In genomic region chr1:248807067-248807737, GRCh38 we compare ENCODE assay signal across 8 cellular contexts. TPM values are rescaled to one million over a fixed set of nuclear protein-coding genes. Genes with fewer than 3 reads are reported as not detected.
A peak's percentile ranks its signal among the peaks of the same experiment; 100 is the strongest.
DNase-seq lines count a peak whose midpoint lies in the region; ATAC-seq and TF ChIP-seq lines count a peak whose summit lies in the region.

No MANE protein-coding gene starts in this region.

- peaks cover 4% of the 10 kb centered on the region; the same call in 1 of the 2 replicates for H3K27me3 ChIP-seq in OCI-LY3 (ENCODE audit: low read depth, low read length)

- TF ChIP-seq CTCF in CD14-positive monocyte (IDR thresholded peaks at IDR 0.05) (peak; percentile 93), OCI-LY3 (IDR thresholded peaks at IDR 0.05; ENCODE audit: low read depth, low read length) (peak; percentile 97)

- H3K4me2 ChIP-seq in OCI-LY3 (ENCODE audit: low read length), result no peak overlapping the region

- H3K27ac Mint-ChIP-seq in CD14-positive monocyte, result peak overlapping the region; percentile 31 to 98 (median 76)

- H4K20me1 ChIP-seq in OCI-LY3 (ENCODE audit: insufficient read depth, low read length), result no peaks in the 10 kb centered on the region

- H3K36me3 Mint-ChIP-seq in CD14-positive monocyte, result peaks cover 12 to 22% of the 10 kb centered on the region in 2 donors

- H3K4me1 ChIP-seq in OCI-LY3 (ENCODE audit: low read length), result peaks cover 19% of the 10 kb centered on the region

- no peaks in the 10 kb centered on the region for H3K9me3 Mint-ChIP-seq in CD14-positive monocyte

- no peaks in the 10 kb centered on the region for H3K79me2 ChIP-seq in OCI-LY3 (ENCODE audit: low read length)

- DNase-seq in CD14-positive monocyte (ENCODE audit: low spot score), result peak; percentile 63
- peak; percentile 13 to 44 (median 16) for DNase-seq in activated naive CD4-positive, alpha-beta T cell (lab: John Stamatoyannopoulos, UW)
- DNase-seq in Right ventricle myocardium superior, result peak; percentile 71
- DNase-seq in putamen (ENCODE audit: low spot score), result peak; percentile 60
- no peak for DNase-seq in cortex of kidney (lab: John Stamatoyannopoulos, UW)

- H3K27me3 Mint-ChIP-seq in CD14-positive monocyte (ENCODE audit: low read depth in 3 of 3), result no peaks in the 10 kb centered on the region

- H3K9me3 ChIP-seq in OCI-LY3 (ENCODE audit: insufficient read depth, low read length), result no peaks in the 10 kb centered on the region

- ATAC-seq in GM19023 (IDR thresholded peaks at IDR 0.05; ENCODE audit: unreplicated experiment) (peak; percentile 58), HG03135 (IDR thresholded peaks at IDR 0.05; ENCODE audit: unreplicated experiment) (peak; percentile 44), Right ventricle myocardium superior (ENCODE audit: poor library complexity) (peak; percentile 80)

- H2AFZ ChIP-seq in OCI-LY3 (ENCODE audit: low read depth, low read length), result no peak overlapping the region

- peak overlapping the region in 1 of 2 donors; percentile 39 for H3K4me3 Mint-ChIP-seq in CD14-positive monocyte

- peaks cover 68% of the 10 kb centered on the region for H3K4me1 Mint-ChIP-seq in CD14-positive monocyte

- intact Hi-C loops in CD14-positive monocyte (cut with micrococcal nuclease) (loop anchor here (2.0 to 5.0 kb wide), 4 partner anchors 105 to 565 kb away; partner anchors contain the start of gene OR14I1 (in 1 of the 2)), Right ventricle myocardium superior (cut with DNase I) (loop anchor here (2.0 kb wide), 1 partner anchor 184 kb away; no protein-coding TSS in a partner anchor)

- H3K36me3 ChIP-seq in OCI-LY3 (replicated peaks; ENCODE audit: low read depth, low read length), result no peaks in the 10 kb centered on the region

- H3K9ac ChIP-seq in OCI-LY3 (ENCODE audit: low read length), result no peak overlapping the region

- H3K27ac ChIP-seq in OCI-LY3 (ENCODE audit: low read length), result no peak overlapping the region

- no peak overlapping the region for H3K4me3 ChIP-seq in OCI-LY3 (ENCODE audit: low read length)

RNA-seq across cellular contexts. Expression of gene SH3BP5L, which starts 18.5 kb away (rescaled TPM):
- polyA plus RNA-seq in CD14-positive monocyte, result 1 to 10 TPM; 4.0 to 4.3 TPM
- total RNA-seq in Right ventricle myocardium superior, result 19.8 TPM

RNA-seq across cellular contexts. Expression of gene ZNF672, which starts 30.8 kb away (rescaled TPM):
- 10 to 100 TPM; 23.4 to 23.9 TPM for polyA plus RNA-seq in CD14-positive monocyte
- 41.7 TPM for total RNA-seq in Right ventricle myocardium superior

RNA-seq across cellular contexts. Expression of gene LYPD8, which starts 51.6 kb away (rescaled TPM):
- not detected for polyA plus RNA-seq in CD14-positive monocyte
- total RNA-seq in Right ventricle myocardium superior, result not detected

RNA-seq across cellular contexts. Expression of gene ZNF692, which starts 51.7 kb away (rescaled TPM):
- 1 to 10 TPM; 2.2 to 2.4 TPM for polyA plus RNA-seq in CD14-positive monocyte
- 20.4 TPM for total RNA-seq in Right ventricle myocardium superior
